Comparison of ENCODE assay signal across 18 cellular contexts in the genomic region with DNA sequence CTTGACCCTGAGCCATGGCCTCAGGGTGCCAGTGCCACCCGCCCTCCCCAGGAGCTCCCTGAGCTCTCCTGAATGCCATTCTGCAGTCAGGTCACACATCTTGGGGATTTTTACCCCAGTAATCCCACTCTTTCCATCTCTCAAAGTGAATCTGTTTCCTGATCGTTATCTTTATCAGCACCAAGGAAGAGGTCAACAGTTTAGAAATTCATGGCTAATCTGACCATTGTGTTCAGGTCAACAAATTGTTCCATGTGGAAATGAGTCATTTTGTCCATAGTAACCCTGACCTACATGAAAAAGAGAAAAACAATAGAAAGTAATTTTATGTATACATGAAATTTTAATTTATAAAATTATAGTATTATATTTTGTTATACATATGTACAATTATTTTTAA. TPM values are rescaled to one million over a fixed set of nuclear protein-coding genes. Genes with fewer than 3 reads are reported as not detected.
"Had no signal": no experiment of that assay in that cellular context is flagged by ENCODE, and none has a peak within 500 bp of the region (broad histone marks: within the 10 kb centered on the region; RNA-seq: fewer than 3 reads in every experiment).

No MANE protein-coding gene starts in this region.

- H3K36me3 Mint-ChIP-seq: activated CD4-positive, alpha-beta memory T cell treated with anti-CD3 and anti-CD28 coated beads for 36 hours; activated naive CD8-positive, alpha-beta T cell; immature natural killer cell; natural killer cell had no signal

- H3K4me1 ChIP-seq: prostate gland had no signal

- H3K4me3 ChIP-seq: lung, mucosa of descending colon, prostate gland, suprapubic skin had no signal

- H3K27ac Mint-ChIP-seq: activated CD4-positive, alpha-beta memory T cell treated with anti-CD3 and anti-CD28 coated beads for 36 hours; activated naive CD8-positive, alpha-beta T cell; immature natural killer cell; natural killer cell had no signal

- DNase-seq: activated CD4-positive, alpha-beta memory T cell treated with anti-CD3 and anti-CD28 coated beads for 36 hours; activated gamma-delta T cell; activated T-cell treated with anti-CD3 and anti-CD28 coated beads, Interleukin-2, amount 50 U/mL, for 48 hours; anterior cingulate cortex; glutamatergic neuron; immature natural killer cell; left cardiac atrium; mucosa of descending colon; natural killer cell; nucleus accumbens; stimulated activated CD4-positive, alpha-beta T cell treated with anti-CD3 and anti-CD28 coated beads, Interleukin-2, amount 100 ng/mL, for 48 hours; stimulated activated naive CD8-positive, alpha-beta T cell treated with anti-CD3 and anti-CD28 coated beads, Interleukin-15, Interleukin-2, amounts not matched to agents 100 U/mL and 50 U/mL, for 24 hours had no signal

- H3K27me3 ChIP-seq: suprapubic skin had no signal

- H3K9me3 ChIP-seq: mucosa of descending colon, prostate gland, suprapubic skin had no signal

- ATAC-seq: activated CD4-positive, CD25-positive, alpha-beta regulatory T cell treated with anti-CD3 and anti-CD28 coated beads, Interleukin-2, amount 50 U/mL, for 24 hours; left cardiac atrium; mucosa of descending colon; natural killer cell; stimulated activated naive CD8-positive, alpha-beta T cell treated with anti-CD3 and anti-CD28 coated beads, Interleukin-15, Interleukin-2, amounts not matched to agents 100 U/mL and 50 U/mL, for 24 hours had no signal

- H3K4me1 Mint-ChIP-seq: immature natural killer cell, natural killer cell had no signal

- H3K4me3 Mint-ChIP-seq: activated CD4-positive, alpha-beta memory T cell treated with anti-CD3 and anti-CD28 coated beads for 36 hours; activated naive CD8-positive, alpha-beta T cell; immature natural killer cell; natural killer cell had no signal

- H3K27ac ChIP-seq: prostate gland, suprapubic skin had no signal

- H3K27me3 Mint-ChIP-seq: activated CD4-positive, alpha-beta memory T cell treated with anti-CD3 and anti-CD28 coated beads for 36 hours; activated naive CD8-positive, alpha-beta T cell had no signal

- H3K36me3 ChIP-seq: prostate gland, suprapubic skin had no signal

- H3K9me3 Mint-ChIP-seq: activated CD4-positive, alpha-beta memory T cell treated with anti-CD3 and anti-CD28 coated beads for 36 hours; immature natural killer cell; natural killer cell had no signal

RNA-seq across cellular contexts. Expression of a gene that starts 28.8 kb away (rescaled TPM):
- total RNA-seq: fibroblast of lung, left cardiac atrium, natural killer cell had no signal
- polyA plus RNA-seq: immature natural killer cell had no signal
